ENCODE assay signal across 31 cellular contexts in the genomic region with DNA sequence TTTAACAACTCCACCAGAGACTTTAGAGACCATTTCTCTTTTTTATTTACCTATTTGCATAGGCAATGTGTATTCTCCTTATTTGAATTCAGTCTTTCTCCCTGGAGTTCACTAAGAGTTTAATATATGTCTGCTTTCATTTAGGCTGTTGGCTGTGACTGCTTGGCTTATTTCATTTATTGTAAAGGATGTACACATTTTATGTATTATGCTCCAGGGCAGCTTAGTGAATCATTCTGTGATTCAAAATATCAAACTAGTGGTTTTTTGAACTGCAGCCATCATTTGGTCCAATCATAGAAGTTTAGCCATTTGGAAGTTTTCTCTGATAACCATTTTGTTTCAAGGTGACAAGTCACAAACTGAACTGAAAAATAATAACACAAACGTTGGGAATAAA.
"Had no signal": no experiment of that assay in that cellular context is flagged by ENCODE, and none has a peak within 500 bp of the region (broad histone marks: within the 10 kb centered on the region; RNA-seq: fewer than 3 reads in every experiment).

No MANE protein-coding gene starts in this region.

- H3K27ac ChIP-seq: adrenal gland, body of pancreas, WERI-Rb-1 had no signal

- H3K36me3 ChIP-seq: adrenal gland, MG63, WERI-Rb-1 had no signal

- DNase-seq: activated CD4-positive, alpha-beta memory T cell treated with anti-CD3 and anti-CD28 coated beads, Interleukin-2, amount 10 ng/mL, durations not matched to agents 7 days and 5 days; activated CD4-positive, alpha-beta T cell treated with anti-CD3 and anti-CD28 coated beads for 1 hour; activated CD4-positive, alpha-beta T cell treated with anti-CD3 and anti-CD28 coated beads for 48 hours; activated CD4-positive, CD25-positive, alpha-beta regulatory T cell; activated CD8-positive, alpha-beta memory T cell treated with anti-CD3 and anti-CD28 coated beads for 24 hours; activated CD8-positive, alpha-beta memory T cell treated with anti-CD3 and anti-CD28 coated beads, Interleukin-2, amount 10 ng/mL, durations not matched to agents 7 days and 5 days; activated CD8-positive, alpha-beta memory T cell treated with anti-CD3 and anti-CD28 coated beads, Interleukin-2, amount 50 U/mL, for 48 hours; activated effector memory CD4-positive, alpha-beta T cell treated with Interleukin-2 at 50 U/mL for 16 hours; activated naive CD4-positive, alpha-beta T cell; activated T-cell treated with anti-CD3 and anti-CD28 coated beads, Interleukin-2, amount 50 U/mL, for 48 hours; adrenal gland; body of pancreas; central memory CD4-positive, alpha-beta T cell; Karpas-422; KBM-7; MG63; NCI-H1048; NCI-H1105 treated with DMSO at 0.1 percent for 48 hours; NCI-H1436; NCI-H1694 treated with DMSO at 0.1 percent for 48 hours; NCI-H2029; NCI-H345; NCI-H524 treated with DMSO at 0.1 percent for 48 hours; NCI-H748 treated with DMSO at 0.1 percent for 48 hours; NK-92 treated with Interleukin-12 subunit alpha and Interleukin-12 subunit beta, amount 100 ng/mL, for 24 hours; SHP77 treated with DMSO at 0.1 percent for 48 hours; T1000; WERI-Rb-1 had no signal

- H3K9me3 ChIP-seq: body of pancreas had no signal

- H3K4me1 ChIP-seq: adrenal gland had no signal

- H3K4me3 Mint-ChIP-seq: activated CD4-positive, alpha-beta memory T cell treated with anti-CD3 and anti-CD28 coated beads, Interleukin-2, amount 10 ng/mL, durations not matched to agents 7 days and 5 days; activated CD8-positive, alpha-beta memory T cell treated with anti-CD3 and anti-CD28 coated beads, Interleukin-2, amount 10 ng/mL, durations not matched to agents 7 days and 5 days had no signal

- H3K27ac Mint-ChIP-seq: activated CD4-positive, alpha-beta memory T cell treated with anti-CD3 and anti-CD28 coated beads, Interleukin-2, amount 10 ng/mL, durations not matched to agents 7 days and 5 days; activated CD8-positive, alpha-beta memory T cell treated with anti-CD3 and anti-CD28 coated beads, Interleukin-2, amount 10 ng/mL, durations not matched to agents 7 days and 5 days; activated naive CD4-positive, alpha-beta T cell treated with anti-CD3 and anti-CD28 coated beads, Interleukin-2, amount 50 U/mL, for 72 hours had no signal

- H3K4me3 ChIP-seq: adrenal gland, body of pancreas, MG63 had no signal

- ATAC-seq: activated CD8-positive, alpha-beta memory T cell treated with anti-CD3 and anti-CD28 coated beads, Interleukin-2, amount 10 ng/mL, durations not matched to agents 7 days and 5 days; activated naive CD4-positive, alpha-beta T cell treated with anti-CD3 and anti-CD28 coated beads, Interleukin-2, amount 50 U/mL, for 72 hours; body of pancreas; SK-N-SH treated with all-trans-retinoic acid at 6 μM for 48 hours had no signal

- H3K27me3 ChIP-seq: adrenal gland, body of pancreas, MG63 had no signal

- H3K4me1 Mint-ChIP-seq: activated CD4-positive, alpha-beta memory T cell treated with anti-CD3 and anti-CD28 coated beads, Interleukin-2, amount 10 ng/mL, durations not matched to agents 7 days and 5 days; activated CD8-positive, alpha-beta memory T cell treated with anti-CD3 and anti-CD28 coated beads, Interleukin-2, amount 10 ng/mL, durations not matched to agents 7 days and 5 days had no signal

- FAIRE-seq: astrocyte had no signal
